11 cellular contexts compared by ENCODE assay signal in the genomic region with DNA sequence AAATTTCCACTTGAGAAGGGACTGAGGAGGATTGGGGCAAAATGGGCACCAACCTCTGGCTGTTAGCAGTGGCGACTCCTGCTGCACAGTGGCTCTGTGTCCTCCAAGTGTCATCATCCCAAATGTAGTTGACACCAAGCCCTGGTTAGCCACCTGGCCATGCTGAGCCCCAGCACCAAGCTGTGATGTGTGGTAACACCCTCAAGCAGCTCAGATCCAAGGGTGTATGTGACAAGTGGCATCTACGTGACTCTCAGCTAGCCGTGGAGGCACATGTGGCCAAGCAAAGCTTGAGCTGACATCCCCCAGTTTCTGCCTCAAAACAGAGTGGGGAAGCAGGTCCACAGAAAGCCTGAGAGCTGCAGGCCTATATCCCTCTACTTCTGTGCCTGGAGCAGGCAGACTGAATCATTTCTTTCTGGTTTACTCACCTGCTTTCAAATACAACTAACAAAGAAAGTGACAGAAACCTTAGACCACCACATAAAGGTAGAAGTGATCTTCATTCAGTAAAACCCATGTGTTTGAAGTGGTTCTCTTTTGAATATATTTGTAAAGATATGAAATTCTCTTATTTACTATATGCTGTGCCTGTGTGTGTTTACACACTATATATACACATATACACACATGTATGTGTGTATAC. TPM values are rescaled to one million over a fixed set of nuclear protein-coding genes. Genes with fewer than 3 reads are reported as not detected.
DNase-seq lines count a peak whose midpoint lies in the region; ATAC-seq and TF ChIP-seq lines count a peak whose summit lies in the region.
"Had no signal": no experiment of that assay in that cellular context is flagged by ENCODE, and none has a peak within 500 bp of the region (broad histone marks: within the 10 kb centered on the region; RNA-seq: fewer than 3 reads in every experiment).

No MANE protein-coding gene starts in this region.

- H3K4me1 ChIP-seq in muscle layer of colon (ENCODE audit: insufficient read depth, low read length) (peaks cover 34% of the 10 kb centered on the region), aorta (ENCODE audit: control insufficient read depth in 1 of 2, insufficient read depth in 2 of 2, low read length in 2 of 2) (peaks cover 3 to 6% of the 10 kb centered on the region in 2 donors), mucosa of descending colon (ENCODE audit: low read depth) (peaks cover 14% of the 10 kb centered on the region)

- H3K36me3 ChIP-seq in muscle layer of colon (ENCODE audit: insufficient read depth, low read length) (no peaks in the 10 kb centered on the region), aorta (ENCODE audit: control insufficient read depth in 1 of 2, insufficient read depth in 2 of 2, low read length in 1 of 2) (no peaks in the 10 kb centered on the region), mucosa of descending colon (ENCODE audit: low read depth) (no peaks in the 10 kb centered on the region)
- H3K36me3 ChIP-seq: adrenal gland had no signal

- H3K27me3 ChIP-seq in muscle layer of colon (ENCODE audit: control insufficient read depth in 1 of 2, insufficient read depth in 2 of 2, low read length in 2 of 2): no peaks in the 10 kb centered on the region
- no peaks in the 10 kb centered on the region for H3K27me3 ChIP-seq in aorta (ENCODE audit: control insufficient read depth in 1 of 2, insufficient read depth in 2 of 2, low read length in 1 of 2)
- H3K27me3 ChIP-seq: adrenal gland had no signal

- no peak overlapping the region for H3K9ac ChIP-seq in muscle layer of colon (ENCODE audit: low read length)

- no peaks in the 10 kb centered on the region for H3K9me3 Mint-ChIP-seq in activated T-cell treated with anti-CD3 and anti-CD28 coated beads, Interleukin-2, amount 50 U/mL, for 4 hours

- peak overlapping the region; percentile 22 to 57 for H3K4me3 ChIP-seq in muscle layer of colon (ENCODE audit: low read depth in 1 of 2, low read length in 2 of 2)
- H3K4me3 ChIP-seq in aorta (ENCODE audit: low read length in 2 of 2): no peak overlapping the region
- no peak overlapping the region for H3K4me3 ChIP-seq in mucosa of descending colon
- H3K4me3 ChIP-seq: adrenal gland had no signal

- peak; percentile 92 to 95 for ATAC-seq in activated T-cell treated with anti-CD3 and anti-CD28 coated beads, Interleukin-2, amount 50 U/mL, for 4 hours
- ATAC-seq in aorta (ENCODE audit: low FRiP score) (peak; percentile 73), mucosa of descending colon (no peak), GM18517 (IDR thresholded peaks at IDR 0.05; ENCODE audit: unreplicated experiment) (no peak)

- WGBS in aorta, 2 donors: 8 to 13% methylated on average over 3 of the region's 3 CpGs

- no peaks in the 10 kb centered on the region for H3K27me3 Mint-ChIP-seq in activated T-cell treated with anti-CD3 and anti-CD28 coated beads, Interleukin-2, amount 50 U/mL, for 4 hours (ENCODE audit: low read depth)

- TF ChIP-seq CTCF in mucosa of descending colon (IDR thresholded peaks at IDR 0.05): no peak

- H3K4me1 Mint-ChIP-seq in activated T-cell treated with anti-CD3 and anti-CD28 coated beads, Interleukin-2, amount 50 U/mL, for 4 hours (ENCODE audit: low read depth): peaks cover 3% of the 10 kb centered on the region

- H3K4me3 Mint-ChIP-seq in activated T-cell treated with anti-CD3 and anti-CD28 coated beads, Interleukin-2, amount 50 U/mL, for 4 hours: no peak overlapping the region

- peak overlapping the region; percentile 62 for H3K27ac ChIP-seq in muscle layer of colon (ENCODE audit: low read depth, low read length)
- H3K27ac ChIP-seq in aorta (ENCODE audit: low read depth in 1 of 2, low read length in 2 of 2): peak overlapping the region in 1 of 2 donors; percentile 100

- peaks cover 4% of the 10 kb centered on the region for H3K36me3 Mint-ChIP-seq in activated T-cell treated with anti-CD3 and anti-CD28 coated beads, Interleukin-2, amount 50 U/mL, for 4 hours (ENCODE audit: insufficient read depth)

- intact Hi-C loops in aorta (cut with DNase I) (loop anchor here in 1 of 2 donors (5.0 kb wide), 1 partner anchor 34 kb away; no protein-coding TSS in a partner anchor), mucosa of descending colon (cut with DNase I, micrococcal nuclease) (no loop called here)

- H3K9me3 ChIP-seq in muscle layer of colon (ENCODE audit: low read length) (no peaks in the 10 kb centered on the region), aorta (ENCODE audit: control insufficient read depth, low read length) (no peaks in the 10 kb centered on the region), mucosa of descending colon (no peaks in the 10 kb centered on the region)
- H3K9me3 ChIP-seq: adrenal gland had no signal

- DNase-seq in stimulated activated CD4-positive, alpha-beta T cell treated with anti-CD3 and anti-CD28 coated beads, Interleukin-1b, Interleukin-23, amount 100 ng/mL, for 48 hours: peak; percentile 43
- no peak for DNase-seq in stimulated activated CD4-positive, alpha-beta T cell treated with anti-CD3 and anti-CD28 coated beads, Interleukin-4, amount 100 ng/mL, for 4 hours
- DNase-seq in activated T-cell treated with anti-CD3 and anti-CD28 coated beads, Interleukin-2, amount 50 U/mL, for 4 hours: no peak
- DNase-seq in aorta (peak in 1 of 2 donors; percentile 50), NCI-H774 (lab: John Stamatoyannopoulos, UW) (no peak), mucosa of descending colon (no peak)
- DNase-seq: DMS53, NCI-H146 had no signal

RNA-seq across cellular contexts. Expression of gene FOXP1, which starts 40.0 kb away (rescaled TPM):
- 100 to 1,000 TPM; 251 to 263 (median 256) TPM for total RNA-seq in activated T-cell treated with anti-CD3 and anti-CD28 coated beads, Interleukin-2, amount 50 U/mL, for 4 hours
- total RNA-seq in aorta: 100 to 1,000 TPM; 187 to 263 TPM
- polyA plus RNA-seq in aorta: 10 to 100 TPM; 15.2 to 33.1 TPM
- total RNA-seq in mucosa of descending colon: 100 to 1,000 TPM; 133 to 217 (median 214) TPM

Comparison
In these comparisons a context has a peak if more than half of its experiments do, and no peak if none do; other contexts are left out.
1. ATAC-seq: peak in activated T-cell treated with anti-CD3 and anti-CD28 coated beads, Interleukin-2, amount 50 U/mL, for 4 hours (2 of 2) and aorta (single experiment); none in mucosa of descending colon (single experiment) and GM18517 (single experiment).
2. H3K4me3 ChIP-seq: peak in muscle layer of colon (2 of 2); none in aorta (0 of 2) and mucosa of descending colon (single experiment).